Comparison of ENCODE assay signal across 12 cellular contexts in genomic region chr5:154603978-154604679, GRCh38.
DNase-seq lines count a peak whose midpoint lies in the region; ATAC-seq, FAIRE-seq and TF ChIP-seq lines count a peak whose summit lies in the region.
"Had no signal": no experiment of that assay in that cellular context is flagged by ENCODE, and none has a peak within 500 bp of the region (broad histone marks: within the 10 kb centered on the region; RNA-seq: fewer than 3 reads in every experiment).

No MANE protein-coding gene starts in this region.

- H3K9me3 ChIP-seq in HepG2 (ENCODE audit: low read length) (no peaks in the 10 kb centered on the region), right lobe of liver (no peaks in the 10 kb centered on the region), lower lobe of right lung (no peaks in the 10 kb centered on the region), vagina (no peaks in the 10 kb centered on the region)
- H3K9me3 ChIP-seq: BLaER1 treated with 17β-estradiol and CSF1 and Interleukin-3, amounts not matched to agents 10 nM and 100 nM; prostate gland had no signal

- no peak overlapping the region for H3K9ac ChIP-seq in HepG2 (ENCODE audit: insufficient read depth, low read depth, low read length)
- H3K9ac ChIP-seq: BLaER1 treated with 17β-estradiol and CSF1 and Interleukin-3, amounts not matched to agents 10 nM and 100 nM had no signal

- H3K4me2 ChIP-seq in HepG2 (ENCODE audit: low read depth, low read length): peak overlapping the region; percentile 43; the same call in 1 of the 2 replicates

- H3K27ac Mint-ChIP-seq in activated naive CD4-positive, alpha-beta T cell treated with anti-CD3 and anti-CD28 coated beads for 36 hours: no peak overlapping the region
- no peak overlapping the region for H3K27ac Mint-ChIP-seq in activated CD4-positive, alpha-beta memory T cell treated with anti-CD3 and anti-CD28 coated beads, Interleukin-2, amount 10 ng/mL, durations not matched to agents 7 days and 5 days

- no peaks in the 10 kb centered on the region for H4K20me1 ChIP-seq in HepG2 (ENCODE audit: insufficient read depth, low read length)

- peaks cover 7 to 40% of the 10 kb centered on the region in 2 experiments; a peak in 3 of 5 replicates for H3K27me3 ChIP-seq in HepG2 (ENCODE audit: control insufficient read depth in 1 of 2, insufficient read depth in 2 of 2, low read length in 2 of 2)
- no peaks in the 10 kb centered on the region for H3K27me3 ChIP-seq in right lobe of liver
- H3K27me3 ChIP-seq in lower lobe of right lung (ENCODE audit: low read depth): peaks cover 20% of the 10 kb centered on the region
- H3K27me3 ChIP-seq in vagina: no peaks in the 10 kb centered on the region

- no peak for FAIRE-seq in HepG2 (lab: Jason Lieb, UNC)

- TF ChIP-seq EP300 in HepG2 (IDR thresholded peaks at IDR 0.05; ENCODE audit: low read depth in 2 of 2, low read length in 2 of 2) (no peak), HepG2 (CRISPR knock-in tag; IDR thresholded peaks at IDR 0.05; ENCODE audit: borderline replicate concordance) (no peak)

- in situ Hi-C loops in HepG2 (cut with HindIII; ENCODE audit: extremely low pct_ligation_motif_present, low pct_unique_long_range_greater_than_20kb): loop anchor here (25.0 kb wide), 1 partner anchor 542 kb away; no protein-coding TSS in a partner anchor

- TF ChIP-seq CTCF in HepG2 (CRISPR knock-in tag; IDR thresholded peaks at IDR 0.05): no peak
- no peak for TF ChIP-seq CTCF in right lobe of liver (IDR thresholded peaks at IDR 0.05)
- TF ChIP-seq CTCF in coronary artery (IDR thresholded peaks at IDR 0.05): no peak
- no peak for TF ChIP-seq CTCF in lower lobe of right lung (IDR thresholded peaks at IDR 0.05)
- TF ChIP-seq CTCF in vagina (IDR thresholded peaks at IDR 0.05): no peak

- no peaks in the 10 kb centered on the region for H3K36me3 Mint-ChIP-seq in activated naive CD4-positive, alpha-beta T cell treated with anti-CD3 and anti-CD28 coated beads for 36 hours (ENCODE audit: low read depth)
- H3K36me3 Mint-ChIP-seq in activated CD4-positive, alpha-beta memory T cell treated with anti-CD3 and anti-CD28 coated beads, Interleukin-2, amount 10 ng/mL, durations not matched to agents 7 days and 5 days (ENCODE audit: low read depth): no peaks in the 10 kb centered on the region

- CTCF ChIA-PET in HepG2 (lab: Yijun Ruan, JAX; ENCODE audit: low intra/inter-chr PET ratio, low total read pairs): no interaction called here
- CTCF ChIA-PET in activated naive CD4-positive, alpha-beta T cell treated with anti-CD3 and anti-CD28 coated beads for 36 hours (lab: Charles Lee): interaction anchor here (0.9 to 1.4 kb wide), 2 partner anchors 83 to 137 kb away, joined by 4 read pairs; no protein-coding TSS in a partner anchor
- CTCF ChIA-PET in activated CD4-positive, alpha-beta memory T cell treated with anti-CD3 and anti-CD28 coated beads, Interleukin-2, amount 10 ng/mL, durations not matched to agents 7 days and 5 days (lab: Charles Lee): no interaction called here

- 4% methylated on average over 16 of the region's 20 CpGs for WGBS in HepG2 (ENCODE audit: low lambda C conversion rate)
- 19% methylated on average over 17 of the region's 20 CpGs for WGBS in right lobe of liver (ENCODE audit: insufficient coverage, low coverage, low lambda C conversion rate, missing lambda C conversion rate)

- no peak for TF ChIP-seq POLR2A in HepG2 (IDR thresholded peaks at IDR 0.05; ENCODE audit: insufficient read depth in 1 of 2, low read depth in 2 of 2, low read length in 2 of 2)
- no peak for TF ChIP-seq POLR2A in right lobe of liver (IDR thresholded peaks at IDR 0.05)
- TF ChIP-seq POLR2A in vagina (IDR thresholded peaks at IDR 0.05): no peak

- ATAC-seq in HepG2 (peak; percentile 72), right lobe of liver (no peak), lower lobe of right lung (peak; percentile 74 to 86)

- H3K27ac ChIP-seq in HepG2 (ENCODE audit: extremely low read length, insufficient read depth, low read length) (no peak overlapping the region), right lobe of liver (no peak overlapping the region), coronary artery (no peak overlapping the region), lower lobe of right lung (no peak overlapping the region), vagina (no peak overlapping the region)
- H3K27ac ChIP-seq: BLaER1 treated with 17β-estradiol and CSF1 and Interleukin-3, amounts not matched to agents 10 nM and 100 nM; prostate gland had no signal

- H3K4me3 ChIP-seq in HepG2 (replicated peaks in 1 of 3; ENCODE audit: insufficient read depth in 1 of 3, low read depth in 2 of 3, low read length in 3 of 3) (peak overlapping the region in 1 of 3 experiments; percentile 36; a peak in 1 of 6 replicates), right lobe of liver (no peak overlapping the region), coronary artery (peak overlapping the region; percentile 54), lower lobe of right lung (no peak overlapping the region), vagina (no peak overlapping the region)
- H3K4me3 ChIP-seq: BLaER1 treated with 17β-estradiol and CSF1 and Interleukin-3, amounts not matched to agents 10 nM and 100 nM; prostate gland had no signal

- BruUV-seq in HepG2 (replicated peaks; lab: Mats Ljungman, UMichigan): no TSS peak

- H3K79me2 ChIP-seq in HepG2 (ENCODE audit: insufficient read depth, low read length): no peaks in the 10 kb centered on the region

- H3K36me3 ChIP-seq in HepG2 (replicated peaks in 1 of 2; ENCODE audit: control insufficient read depth in 1 of 2, insufficient read depth in 2 of 2, low read length in 2 of 2): no peaks in the 10 kb centered on the region
- H3K36me3 ChIP-seq in right lobe of liver: no peaks in the 10 kb centered on the region
- no peaks in the 10 kb centered on the region for H3K36me3 ChIP-seq in lower lobe of right lung
- no peaks in the 10 kb centered on the region for H3K36me3 ChIP-seq in vagina
- H3K36me3 ChIP-seq: BLaER1 treated with 17β-estradiol and CSF1 and Interleukin-3, amounts not matched to agents 10 nM and 100 nM; prostate gland had no signal

- no peaks in the 10 kb centered on the region for H3K9me3 Mint-ChIP-seq in activated naive CD4-positive, alpha-beta T cell treated with anti-CD3 and anti-CD28 coated beads for 36 hours
- H3K9me3 Mint-ChIP-seq in activated CD4-positive, alpha-beta memory T cell treated with anti-CD3 and anti-CD28 coated beads, Interleukin-2, amount 10 ng/mL, durations not matched to agents 7 days and 5 days: no peaks in the 10 kb centered on the region

- TF ChIP-seq RAD21 in HepG2 (CRISPR knock-in tag; IDR thresholded peaks at IDR 0.05): no peak

- POLR2A ChIA-PET in HepG2 (lab: Yijun Ruan, JAX): no interaction called here
- POLR2A ChIA-PET in activated CD4-positive, alpha-beta memory T cell treated with anti-CD3 and anti-CD28 coated beads, Interleukin-2, amount 10 ng/mL, durations not matched to agents 7 days and 5 days (lab: Charles Lee): no interaction called here

- H3K4me1 Mint-ChIP-seq in activated naive CD4-positive, alpha-beta T cell treated with anti-CD3 and anti-CD28 coated beads for 36 hours (ENCODE audit: low read depth): peaks cover 2% of the 10 kb centered on the region
- H3K4me1 Mint-ChIP-seq in activated CD4-positive, alpha-beta memory T cell treated with anti-CD3 and anti-CD28 coated beads, Interleukin-2, amount 10 ng/mL, durations not matched to agents 7 days and 5 days: no peaks in the 10 kb centered on the region

- H3K27me3 Mint-ChIP-seq in activated naive CD4-positive, alpha-beta T cell treated with anti-CD3 and anti-CD28 coated beads for 36 hours (ENCODE audit: low read depth): peaks cover 56% of the 10 kb centered on the region
- H3K27me3 Mint-ChIP-seq in activated CD4-positive, alpha-beta memory T cell treated with anti-CD3 and anti-CD28 coated beads, Interleukin-2, amount 10 ng/mL, durations not matched to agents 7 days and 5 days: peaks cover 43% of the 10 kb centered on the region

- H3K4me1 ChIP-seq in HepG2 (ENCODE audit: insufficient read depth, low read length) (no peaks in the 10 kb centered on the region), right lobe of liver (no peaks in the 10 kb centered on the region), lower lobe of right lung (peaks cover 7% of the 10 kb centered on the region), vagina (peaks cover 7% of the 10 kb centered on the region)
- H3K4me1 ChIP-seq: prostate gland had no signal

- intact Hi-C loops in HepG2 (cut with micrococcal nuclease; ENCODE audit: unreplicated experiment) (loop anchor here (10.0 kb wide), 1 partner anchor 629 kb away; no protein-coding TSS in a partner anchor), right lobe of liver (cut with DNase I) (loop anchor here in 1 of 2 donors (10.0 kb wide), 1 partner anchor 139 kb away; no protein-coding TSS in a partner anchor), lower lobe of right lung (cut with DNase I) (loop anchor here (10.0 kb wide), 1 partner anchor 139 kb away; no protein-coding TSS in a partner anchor), vagina (cut with DNase I) (loop anchor here (10.0 kb wide), 1 partner anchor 139 kb away; no protein-coding TSS in a partner anchor)
- intact Hi-C loops in activated naive CD4-positive, alpha-beta T cell treated with anti-CD3 and anti-CD28 coated beads for 36 hours (cut with micrococcal nuclease): no loop called here

- H3K4me3 Mint-ChIP-seq in activated naive CD4-positive, alpha-beta T cell treated with anti-CD3 and anti-CD28 coated beads for 36 hours: no peak overlapping the region
- H3K4me3 Mint-ChIP-seq in activated CD4-positive, alpha-beta memory T cell treated with anti-CD3 and anti-CD28 coated beads, Interleukin-2, amount 10 ng/mL, durations not matched to agents 7 days and 5 days: no peak overlapping the region

- no peak overlapping the region for H2AFZ ChIP-seq in HepG2 (ENCODE audit: low read length)

- no peak for DNase-seq in HepG2 (ENCODE audit: low spot score)
- DNase-seq in right lobe of liver: no peak
- DNase-seq in coronary artery (ENCODE audit: low spot score): no peak
- DNase-seq in lower lobe of right lung: peak; percentile 70
- no peak for DNase-seq in activated naive CD4-positive, alpha-beta T cell treated with anti-CD3 and anti-CD28 coated beads for 36 hours
- no peak for DNase-seq in vagina (ENCODE audit: extremely low spot score in 2 of 2)
- DNase-seq in NCI-H446 treated with DMSO at 0.1 percent for 48 hours (lab: John Stamatoyannopoulos, UW): no peak
- DNase-seq in activated CD4-positive, alpha-beta memory T cell treated with anti-CD3 and anti-CD28 coated beads, Interleukin-2, amount 10 ng/mL, durations not matched to agents 7 days and 5 days: no peak
- DNase-seq: activated effector memory CD4-positive, alpha-beta T cell treated with Interleukin-2 at 50 U/mL for 16 hours; T-helper 1 cell had no signal

TF ChIP-seq in HepG2, 621 proteins besides CTCF, POLR2A, EP300 and RAD21 (continues in another document):
- no peak for TF ChIP-seq ZNF7 (CRISPR knock-in tag; IDR thresholded peaks at IDR 0.05)
- no peak for TF ChIP-seq JUND (CRISPR knock-in tag; IDR thresholded peaks at IDR 0.05)

Comparison
In these comparisons a context has a peak if more than half of its experiments do, and no peak if none do; other contexts are left out.
1. ATAC-seq: peak in HepG2 (single experiment) and lower lobe of right lung (2 of 2); none in right lobe of liver (0 of 4).